ENCODE assay signal across 10 cellular contexts in the genomic region with DNA sequence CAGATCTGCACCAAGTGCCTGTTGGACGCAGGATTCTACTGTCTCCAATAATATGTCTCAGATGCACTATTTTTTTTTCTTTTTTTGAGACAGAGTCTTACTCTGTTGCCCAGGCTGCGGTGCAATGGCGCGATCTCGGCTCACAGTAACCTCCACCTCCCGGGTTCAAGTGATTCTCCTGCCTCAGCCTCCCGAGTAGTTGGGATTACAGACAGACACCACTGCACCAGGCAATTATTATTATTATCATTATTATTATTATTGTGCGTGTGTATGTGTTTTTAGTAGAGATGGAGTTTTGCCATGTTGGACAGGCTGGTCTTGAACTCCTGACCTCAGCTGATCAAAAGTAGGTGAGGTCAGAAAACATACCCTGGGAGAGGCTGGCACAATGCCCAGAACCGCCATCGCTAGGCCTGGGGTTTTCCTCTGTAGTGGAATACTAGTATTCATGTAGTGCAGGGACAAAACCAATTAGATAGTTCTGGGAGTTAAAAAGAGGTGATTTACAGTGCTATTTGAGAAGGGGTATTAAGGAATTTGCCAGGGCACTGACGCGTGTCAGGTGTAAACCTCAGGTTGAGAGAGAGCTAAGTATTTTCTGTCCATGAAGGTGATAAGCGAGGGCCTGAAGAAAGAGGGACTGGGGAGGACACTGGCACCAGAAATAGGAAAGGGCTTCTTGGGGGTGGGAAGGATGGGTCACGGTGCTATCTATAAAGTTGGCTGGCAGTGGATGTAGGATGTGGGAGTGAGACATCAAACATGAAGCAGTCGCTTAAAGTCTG. TPM values are rescaled to one million over a fixed set of nuclear protein-coding genes. Genes with fewer than 3 reads are reported as not detected.
DNase-seq lines count a peak whose midpoint lies in the region; ATAC-seq and TF ChIP-seq lines count a peak whose summit lies in the region.
"Not testable (repeated sequence)": the region's sequence is repeated elsewhere in the genome, so short reads cannot be mapped to it uniquely, and the experiment has no call there.
"Had no signal": no experiment of that assay in that cellular context is flagged by ENCODE, and none has a peak within 500 bp of the region (broad histone marks: within the 10 kb centered on the region; RNA-seq: fewer than 3 reads in every experiment).

No MANE protein-coding gene starts in this region.

- H3K9me3 Mint-ChIP-seq in T-helper 2 cell treated with Interferon-gamma antibody and Interleukin-4, amounts not matched to agents 5 μg/mL and 100 μg/mL, for 36 hours; effector memory CD8-positive, alpha-beta T cell: not testable (repeated sequence)

- H2BK120ac ChIP-seq in IMR-90 (ENCODE audit: low read depth, low read length), result not testable (repeated sequence)

- no CpG with 5 or more reads among the region's 15 CpGs for WGBS in IMR-90 (ENCODE audit: extremely low coverage in 2 of 2, insufficient read length in 1 of 2), 2 experiments

- not testable (repeated sequence) for H4K5ac ChIP-seq in IMR-90 (ENCODE audit: low read depth, low read length)

- TF ChIP-seq CTCF in IMR-90 (conservative IDR thresholded peaks at IDR 0.05; ENCODE audit: low read depth, low read length); mucosa of descending colon (IDR thresholded peaks at IDR 0.05): not testable (repeated sequence)

- not testable (repeated sequence) for H3K4me1 ChIP-seq in IMR-90 (ENCODE audit: control insufficient read depth, insufficient read depth, low read length); mucosa of descending colon (ENCODE audit: low read depth)

- TF ChIP-seq POLR2A in IMR-90 (IDR thresholded peaks at IDR 0.05; ENCODE audit: low read depth, low read length), result peak; percentile 16; the same call in 1 of the 2 replicates

- not testable (repeated sequence) for H3K4me3 Mint-ChIP-seq in T-helper 2 cell treated with Interferon-gamma antibody and Interleukin-4, amounts not matched to agents 5 μg/mL and 100 μg/mL, for 36 hours; effector memory CD8-positive, alpha-beta T cell

- DNase-seq in DMS 273 (lab: John Stamatoyannopoulos, UW; ENCODE audit: unreplicated experiment) (peak; percentile 72), NCI-H526 (lab: John Stamatoyannopoulos, UW) (peak; percentile 55 to 95), activated T-cell treated with anti-CD3 and anti-CD28 coated beads for 24 hours (ENCODE audit: low read depth) (peak; percentile 43), mucosa of descending colon (peak in 2 of 3 donors; percentile 46 to 51)
- not testable (repeated sequence) for DNase-seq in IMR-90
- peak; percentile 42 for DNase-seq in T-helper 2 cell treated with Interferon-gamma antibody and Interleukin-4, amounts not matched to agents 5 μg/mL and 100 μg/mL, for 36 hours (ENCODE audit: low spot score)
- DNase-seq in effector memory CD8-positive, alpha-beta T cell, result peak in 2 of 3 experiments; percentile 24 to 27
- peak; percentile 43 for DNase-seq in stimulated activated CD8-positive, alpha-beta memory T cell treated with anti-CD3 and anti-CD28 coated beads, Interleukin-4, amount 100 ng/mL, for 48 hours

- H3K9ac ChIP-seq in IMR-90 (ENCODE audit: low read depth, low read length), result not testable (repeated sequence)

- H2BK5ac ChIP-seq in IMR-90 (ENCODE audit: low read depth, low read length, poor library complexity, severe bottlenecking), result not testable (repeated sequence)

- in situ Hi-C loops in IMR-90 (cut with MboI; ENCODE audit: low sequenced_read_pairs), result not testable (repeated sequence)

- not testable (repeated sequence) for H3K4me1 Mint-ChIP-seq in T-helper 2 cell treated with Interferon-gamma antibody and Interleukin-4, amounts not matched to agents 5 μg/mL and 100 μg/mL, for 36 hours (ENCODE audit: low read depth); effector memory CD8-positive, alpha-beta T cell (ENCODE audit: low read depth in 2 of 2)

- H4K91ac ChIP-seq in IMR-90 (ENCODE audit: insufficient read depth, low read depth, low read length), result not testable (repeated sequence)

- CTCF ChIA-PET in IMR-90 (lab: Yijun Ruan, JAX), result not testable (repeated sequence)

- not testable (repeated sequence) for H3K27me3 ChIP-seq in IMR-90 (ENCODE audit: control insufficient read depth, insufficient read depth, low read length)

- H2AK5ac ChIP-seq in IMR-90 (ENCODE audit: low read depth, low read length), result not testable (repeated sequence)

- not testable (repeated sequence) for H3K56ac ChIP-seq in IMR-90 (ENCODE audit: extremely low read depth, insufficient read depth, low read length)

- not testable (repeated sequence) for H3K36me3 Mint-ChIP-seq in T-helper 2 cell treated with Interferon-gamma antibody and Interleukin-4, amounts not matched to agents 5 μg/mL and 100 μg/mL, for 36 hours (ENCODE audit: low read depth); effector memory CD8-positive, alpha-beta T cell (ENCODE audit: insufficient read depth)

- not testable (repeated sequence) for H4K20me1 ChIP-seq in IMR-90 (ENCODE audit: insufficient read depth, low read length)

- dilution Hi-C loops in IMR-90 (cut with HindIII; ENCODE audit: low sequenced_read_pairs, unreplicated experiment), result not testable (repeated sequence)

- not testable (repeated sequence) for H2AFZ ChIP-seq in IMR-90 (replicated peaks; ENCODE audit: low read length, poor library complexity)

- H3K14ac ChIP-seq in IMR-90 (replicated peaks; ENCODE audit: low read depth, low read length), result not testable (repeated sequence)

- not testable (repeated sequence) for H3K9me1 ChIP-seq in IMR-90 (ENCODE audit: insufficient read depth, low read length)

- H3K27ac ChIP-seq in IMR-90 (ENCODE audit: insufficient read depth, low read length), result not testable (repeated sequence)

- not testable (repeated sequence) for H4K8ac ChIP-seq in IMR-90 (ENCODE audit: low read depth in 2 of 2, low read length in 2 of 2)

- not testable (repeated sequence) for H3K4me2 ChIP-seq in IMR-90 (ENCODE audit: low read depth, low read length)

- H3K18ac ChIP-seq in IMR-90 (ENCODE audit: low read depth, low read length), result not testable (repeated sequence)

- H3K4me3 ChIP-seq in IMR-90 (ENCODE audit: insufficient read depth, low read depth, low read length); mucosa of descending colon: not testable (repeated sequence)

- intact Hi-C loops in IMR-90 (cut with micrococcal nuclease); mucosa of descending colon (cut with DNase I, micrococcal nuclease): not testable (repeated sequence)

- H3K9me3 ChIP-seq in IMR-90 (ENCODE audit: control insufficient read depth, insufficient read depth, low read length); mucosa of descending colon: not testable (repeated sequence)

- not testable (repeated sequence) for H3K79me1 ChIP-seq in IMR-90 (ENCODE audit: low read depth in 1 of 2, low read length in 2 of 2)

- H3K4ac ChIP-seq in IMR-90 (ENCODE audit: low read depth, low read length), result not testable (repeated sequence)

- TF ChIP-seq RAD21 in IMR-90 (IDR thresholded peaks at IDR 0.05; ENCODE audit: low read length), result not testable (repeated sequence)

- POLR2A ChIA-PET in IMR-90 (lab: Charles Lee; ENCODE audit: unreplicated experiment), result not testable (repeated sequence)

- H3K23ac ChIP-seq in IMR-90 (ENCODE audit: low read depth, low read length), result not testable (repeated sequence)

- not testable (repeated sequence) for BruUV-seq in IMR-90 (replicated peaks; lab: Mats Ljungman, UMichigan)

- H3K27me3 Mint-ChIP-seq in T-helper 2 cell treated with Interferon-gamma antibody and Interleukin-4, amounts not matched to agents 5 μg/mL and 100 μg/mL, for 36 hours (ENCODE audit: low read depth), result not testable (repeated sequence)
- H3K27me3 Mint-ChIP-seq in effector memory CD8-positive, alpha-beta T cell, result peaks cover 10 to 11% of the 10 kb centered on the region in 2 donors

- H2BK20ac ChIP-seq in IMR-90 (ENCODE audit: low read depth, low read length), result not testable (repeated sequence)

- not testable (repeated sequence) for H2AK9ac ChIP-seq in IMR-90 (replicated peaks; ENCODE audit: low read depth, low read length, poor library complexity)

- not testable (repeated sequence) for H3K27ac Mint-ChIP-seq in T-helper 2 cell treated with Interferon-gamma antibody and Interleukin-4, amounts not matched to agents 5 μg/mL and 100 μg/mL, for 36 hours; effector memory CD8-positive, alpha-beta T cell

- not testable (repeated sequence) for H2BK15ac ChIP-seq in IMR-90 (ENCODE audit: low read depth, low read length)

- ATAC-seq in IMR-90 (ENCODE audit: low read depth), result 0 out of 2 replicates have a peak, but pooled peaks have one; percentile 18
- ATAC-seq in effector memory CD8-positive, alpha-beta T cell (replicated peaks); mucosa of descending colon: not testable (repeated sequence)

- H3K36me3 ChIP-seq in IMR-90 (ENCODE audit: control insufficient read depth, insufficient read depth, low read length); mucosa of descending colon (ENCODE audit: low read depth): not testable (repeated sequence)

RNA-seq across cellular contexts. Expression of gene RNU1-1, which starts 1.3 kb away (rescaled TPM):
- total RNA-seq in IMR-90 (2012; rRNA removed) (under 0.01 TPM in 2 replicates), mucosa of descending colon (1,000 to 10,000 TPM; 2,195 to 6,222 (median 2,378) TPM)
- not detected in 2 replicates for polyA plus RNA-seq in IMR-90 (2012; rRNA removed)
- not detected in 2 replicates for polyA plus RNA-seq in IMR-90 (2012; cell fraction: cytosol; rRNA removed)
- not detected in 2 replicates for polyA plus RNA-seq in IMR-90 (2012; cell fraction: nucleus; rRNA removed; ENCODE audit: low replicate concordance)
- polyA plus RNA-seq: esophagus, thymus had no signal

Comparison
In these comparisons a context has a peak if more than half of its experiments do, and no peak if none do; other contexts are left out.
1. RNA of gene RNU1-1, which starts 1.3 kb away (total RNA-seq): 2,195 to 6,222 TPM in mucosa of descending colon; under 0.01 TPM in IMR-90; every median in the first group is over 1,000 times any median in the second.